8 cellular contexts compared by ENCODE assay signal in genomic region chr4:1711055-1711905, GRCh38. TPM values are rescaled to one million over a fixed set of nuclear protein-coding genes. Genes with fewer than 3 reads are reported as not detected.
DNase-seq lines count a peak whose midpoint lies in the region; ATAC-seq and TF ChIP-seq lines count a peak whose summit lies in the region.

No MANE protein-coding gene starts in this region.

- BruUV-seq in PC-3 (replicated peaks; lab: Mats Ljungman, UMichigan) = no TSS peak

- H3K4me2 ChIP-seq in PC-3 (ENCODE audit: low read length) (peak overlapping the region; percentile 86), skeletal muscle satellite cell (ENCODE audit: low read length) (peak overlapping the region; percentile 98)

- peaks cover 88% of the 10 kb centered on the region for H3K79me2 ChIP-seq in PC-3 (ENCODE audit: low read length)

- TF ChIP-seq POLR2A in breast epithelium (IDR thresholded peaks at IDR 0.05) = no peak

- intact Hi-C loops in PC-3 (cut with micrococcal nuclease) = no loop called here
- intact Hi-C loops in breast epithelium (cut with DNase I; ENCODE audit: low total_unique reads) = no loop called here

- peak overlapping the region; percentile 18; the same call in 1 of the 2 replicates for H2AFZ ChIP-seq in PC-3 (ENCODE audit: low read length)

- peak; percentile 6 for ATAC-seq in HG02571 (IDR thresholded peaks at IDR 0.05; ENCODE audit: unreplicated experiment)
- peak; percentile 6 for ATAC-seq in PC-3

- H3K27me3 ChIP-seq in PC-3 (ENCODE audit: low read length) (no peaks in the 10 kb centered on the region), breast epithelium (no peaks in the 10 kb centered on the region), skeletal muscle satellite cell (ENCODE audit: control insufficient read depth, insufficient read depth, low read length) (no peaks in the 10 kb centered on the region)

- DNase-seq in PC-3 (peak; percentile 5), breast epithelium (ENCODE audit: low spot score in 2 of 2) (no peak), iPS-NIHi7 (ENCODE audit: extremely low spot score) (peak; percentile 38), NCI-H510A (lab: John Stamatoyannopoulos, UW) (no peak), activated gamma-delta T cell treated with Interleukin-2 at 50 U/mL for 16 hours (no peak)

- peak overlapping the region; percentile 90 for H3K4me3 ChIP-seq in GM12875 (ENCODE audit: low read depth, low read length)
- peak overlapping the region; percentile 96 for H3K4me3 ChIP-seq in PC-3 (ENCODE audit: low read length)
- H3K4me3 ChIP-seq in breast epithelium = peak overlapping the region; percentile 82 to 91 (median 89)
- peak overlapping the region; percentile 97 for H3K4me3 ChIP-seq in skeletal muscle satellite cell (ENCODE audit: low read length)

- H3K9ac ChIP-seq in PC-3 (ENCODE audit: low read length) = peak overlapping the region; percentile 99
- peak overlapping the region; percentile 100 for H3K9ac ChIP-seq in skeletal muscle satellite cell (ENCODE audit: low read depth, low read length)

- no peaks in the 10 kb centered on the region for H3K9me2 ChIP-seq in PC-3 (replicated peaks; ENCODE audit: low read length)

- peaks cover 29% of the 10 kb centered on the region; the same call in 1 of the 2 replicates for H4K20me1 ChIP-seq in PC-3 (ENCODE audit: low read length)

- peaks cover 28% of the 10 kb centered on the region for H3K4me1 ChIP-seq in PC-3 (ENCODE audit: insufficient read depth, low read length)
- H3K4me1 ChIP-seq in breast epithelium = peaks cover 5 to 7% of the 10 kb centered on the region in 2 donors
- H3K4me1 ChIP-seq in skeletal muscle satellite cell (ENCODE audit: control insufficient read depth, insufficient read depth, low read length) = peaks cover 34% of the 10 kb centered on the region

- peaks cover 11% of the 10 kb centered on the region; the same call in 1 of the 2 replicates for H3K36me3 ChIP-seq in PC-3 (ENCODE audit: low read depth, low read length)
- H3K36me3 ChIP-seq in breast epithelium = no peaks in the 10 kb centered on the region
- peaks cover 15% of the 10 kb centered on the region for H3K36me3 ChIP-seq in skeletal muscle satellite cell (ENCODE audit: insufficient read depth, low read length)

- POLR2A ChIA-PET in PC-3 (lab: Charles Lee; ENCODE audit: unreplicated experiment) = no interaction called here

- H3F3A ChIP-seq in PC-3 (ENCODE audit: low read length, unreplicated experiment) = no peaks in the 10 kb centered on the region

- H3K9me3 ChIP-seq in PC-3 (ENCODE audit: low read length) (no peaks in the 10 kb centered on the region), breast epithelium (no peaks in the 10 kb centered on the region), skeletal muscle satellite cell (replicated peaks; ENCODE audit: low read length) (no peaks in the 10 kb centered on the region)

- CTCF ChIA-PET in PC-3 (lab: Charles Lee) = interaction anchor here (1.7 kb wide), 1 partner anchor 18 kb away, joined by 9 read pairs; no protein-coding TSS in a partner anchor

- no peak for TF ChIP-seq CTCF in GM12875 (IDR thresholded peaks at IDR 0.05; ENCODE audit: borderline replicate concordance, insufficient read depth, low read depth, low read length)
- TF ChIP-seq CTCF in PC-3 (conservative IDR thresholded peaks at IDR 0.05; ENCODE audit: low read depth, low read length) = no peak
- no peak for TF ChIP-seq CTCF in breast epithelium (IDR thresholded peaks at IDR 0.05)

- H3K27ac ChIP-seq in PC-3 (ENCODE audit: low read length) = no peak overlapping the region
- peak overlapping the region; percentile 99 for H3K27ac ChIP-seq in breast epithelium

RNA-seq across cellular contexts. Expression of gene SLBP, which starts 0.8 kb away (rescaled TPM):
- total RNA-seq in PC-3 (2014; rRNA removed) = 98.3 and 109 TPM in 2 replicates
- total RNA-seq in breast epithelium = 10 to 100 TPM; 45.1 to 52.0 (median 45.6) TPM
- 50.4 and 72.7 TPM in 2 replicates for total RNA-seq in skeletal muscle satellite cell (2012; rRNA removed)

RNA-seq across cellular contexts. Expression of gene TMEM129, which starts 9.8 kb away (rescaled TPM):
- total RNA-seq in PC-3 (2014; rRNA removed) (28.6 and 47.7 TPM in 2 replicates), breast epithelium (10 to 100 TPM; 40.5 to 47.3 (median 41.6) TPM)
- total RNA-seq in skeletal muscle satellite cell (2012; rRNA removed) = 16.2 and 31.0 TPM in 2 replicates

RNA-seq across cellular contexts. Expression of gene TACC3, which starts 10.0 kb away (rescaled TPM):
- total RNA-seq in PC-3 (2014; rRNA removed) = 32.0 and 74.5 TPM in 2 replicates
- 1 to 10 TPM; 4.1 to 7.8 (median 4.9) TPM for total RNA-seq in breast epithelium
- 14.7 and 18.3 TPM in 2 replicates for total RNA-seq in skeletal muscle satellite cell (2012; rRNA removed)

RNA-seq across cellular contexts. Expression of gene FAM53A, which starts 27.2 kb away (rescaled TPM):
- total RNA-seq in PC-3 (2014; rRNA removed) (3.1 and 4.8 TPM in 2 replicates), breast epithelium (1 to 10 TPM; 3.7 to 7.2 (median 4.6) TPM)
- total RNA-seq in skeletal muscle satellite cell (2012; rRNA removed) = 2.5 and 5.9 TPM in 2 replicates

Comparison
In these comparisons a context has a peak if more than half of its experiments do, and no peak if none do; other contexts are left out.
1. DNase-seq: peak in PC-3 (single experiment) and iPS-NIHi7 (single experiment); none in breast epithelium (0 of 2), NCI-H510A (single experiment) and activated gamma-delta T cell treated with Interleukin-2 at 50 U/mL for 16 hours (single experiment).
2. Peak in every context shown above with its lines, with median percentiles within 50 percentile points of each other: H3K4me3 ChIP-seq.